ENCODE assay signal across 31 cellular contexts in the genomic region with DNA sequence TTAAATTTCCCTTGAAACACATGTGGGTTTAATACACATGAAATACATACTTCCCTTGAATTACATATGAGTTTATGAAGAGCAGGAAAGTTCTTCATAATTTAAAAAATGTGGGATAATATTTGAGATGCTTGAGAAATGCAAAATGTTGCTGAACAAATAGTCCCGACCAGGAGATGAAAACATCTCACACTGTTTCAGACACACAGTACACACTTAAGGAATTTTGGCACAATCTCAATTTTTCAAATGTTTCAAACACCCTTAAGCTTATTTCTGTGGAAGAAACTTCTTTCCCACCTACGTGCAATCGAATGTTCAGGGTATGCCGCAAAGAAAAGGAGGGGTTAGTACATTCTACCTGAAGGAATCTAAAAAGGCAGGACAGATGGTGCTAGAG.
"Had no signal": no experiment of that assay in that cellular context is flagged by ENCODE, and none has a peak within 500 bp of the region (broad histone marks: within the 10 kb centered on the region; RNA-seq: fewer than 3 reads in every experiment).

No MANE protein-coding gene starts in this region.

- H3K36me3 ChIP-seq: ascending aorta, brain microvascular endothelial cell, gastrocnemius medialis, right atrium auricular region, stomach, tibial artery, upper lobe of right lung had no signal

- H3K9me3 Mint-ChIP-seq: activated naive CD8-positive, alpha-beta T cell treated with anti-CD3 and anti-CD28 coated beads for 36 hours; dendritic cell treated with granulocyte-macrophage colony-stimulating factor and Interleukin-4, amounts not matched to agents 40 ng/mL and 50 ng/mL, for 4 days; T-helper 2 cell treated with Interferon-gamma antibody and Interleukin-4, amounts not matched to agents 5 μg/mL and 100 μg/mL, for 36 hours had no signal

- DNase-seq: activated CD4-positive, alpha-beta T cell treated with anti-CD3 and anti-CD28 coated beads for 4 hours; activated CD4-positive, alpha-beta T cell treated with anti-CD3 and anti-CD28 coated beads, Interleukin-2, amount 50 U/mL, for 4 hours; activated CD4-positive, CD25-positive, alpha-beta regulatory T cell; activated effector memory CD4-positive, alpha-beta T cell treated with Interleukin-2 at 50 U/mL for 16 hours; activated naive CD4-positive, alpha-beta T cell treated with Interleukin-2 at 50 U/mL for 16 hours; activated naive CD8-positive, alpha-beta T cell treated with anti-CD3 and anti-CD28 coated beads for 36 hours; brain microvascular endothelial cell; endodermal cell; gastrocnemius medialis; left cardiac atrium; mammary epithelial cell; midbrain; naive thymus-derived CD4-positive, alpha-beta T cell; nucleus accumbens; stimulated activated CD4-positive, alpha-beta T cell treated with anti-CD3 and anti-CD28 coated beads, Interleukin-15, amount 100 ng/mL, for 24 hours; stimulated activated CD4-positive, alpha-beta T cell treated with anti-CD3 and anti-CD28 coated beads, Interleukin-2, amount 100 ng/mL, for 24 hours; stimulated activated naive B cell treated with anti-CD40 and anti-IgM and Interleukin-4, amounts not matched to agents 10 μg/mL and 1 μg/mL and 100 μg/mL, for 72 hours; stomach; T-helper 1 cell; tibial artery; upper lobe of right lung had no signal

- ATAC-seq: esophagus mucosa; gastrocnemius medialis; left cardiac atrium; naive thymus-derived CD4-positive, alpha-beta T cell; stimulated activated naive B cell treated with anti-CD40 and anti-IgM and Interleukin-4, amounts not matched to agents 10 μg/mL and 1 μg/mL and 100 μg/mL, for 72 hours; upper lobe of right lung had no signal

- H3K9me3 ChIP-seq: gastrocnemius medialis, stomach, tibial artery, upper lobe of right lung had no signal

- H3K36me3 Mint-ChIP-seq: activated naive CD8-positive, alpha-beta T cell treated with anti-CD3 and anti-CD28 coated beads for 36 hours; naive thymus-derived CD4-positive, alpha-beta T cell; stimulated activated naive B cell treated with anti-CD40 and anti-IgM and Interleukin-4, amounts not matched to agents 10 μg/mL and 1 μg/mL and 100 μg/mL, for 72 hours had no signal

- H3K27ac Mint-ChIP-seq: activated naive CD8-positive, alpha-beta T cell treated with anti-CD3 and anti-CD28 coated beads for 36 hours; dendritic cell treated with granulocyte-macrophage colony-stimulating factor and Interleukin-4, amounts not matched to agents 40 ng/mL and 50 ng/mL, for 4 days; naive thymus-derived CD4-positive, alpha-beta T cell; stimulated activated naive B cell treated with anti-CD40 and anti-IgM and Interleukin-4, amounts not matched to agents 10 μg/mL and 1 μg/mL and 100 μg/mL, for 72 hours; T-helper 2 cell treated with Interferon-gamma antibody and Interleukin-4, amounts not matched to agents 5 μg/mL and 100 μg/mL, for 36 hours had no signal

- H3K27me3 ChIP-seq: ascending aorta, brain microvascular endothelial cell, gastrocnemius medialis, hepatocyte, right atrium auricular region, upper lobe of right lung had no signal

- H3K27ac ChIP-seq: ascending aorta, brain microvascular endothelial cell, gastrocnemius medialis, hepatocyte, parathyroid adenoma, right atrium auricular region, stomach, tibial artery, upper lobe of right lung had no signal

- H3K4me1 Mint-ChIP-seq: activated naive CD8-positive, alpha-beta T cell treated with anti-CD3 and anti-CD28 coated beads for 36 hours; naive thymus-derived CD4-positive, alpha-beta T cell; neural crest cell had no signal

- H3K4me1 ChIP-seq: ascending aorta, gastrocnemius medialis, parathyroid adenoma, right atrium auricular region, stomach, tibial artery, upper lobe of right lung had no signal

- FAIRE-seq: keratinocyte had no signal

- H3K4me3 Mint-ChIP-seq: activated naive CD8-positive, alpha-beta T cell treated with anti-CD3 and anti-CD28 coated beads for 36 hours; dendritic cell treated with granulocyte-macrophage colony-stimulating factor and Interleukin-4, amounts not matched to agents 40 ng/mL and 50 ng/mL, for 4 days; naive thymus-derived CD4-positive, alpha-beta T cell; neural crest cell; stimulated activated naive B cell treated with anti-CD40 and anti-IgM and Interleukin-4, amounts not matched to agents 10 μg/mL and 1 μg/mL and 100 μg/mL, for 72 hours; T-helper 2 cell treated with Interferon-gamma antibody and Interleukin-4, amounts not matched to agents 5 μg/mL and 100 μg/mL, for 36 hours had no signal

- H3K4me3 ChIP-seq: ascending aorta, gastrocnemius medialis, hepatocyte, right atrium auricular region, smooth muscle cell, stomach, tibial artery, upper lobe of right lung had no signal
